Comparison of ENCODE assay signal across 3 cellular contexts in genomic region chr7:52811537-52811936, GRCh38.
TF ChIP-seq lines count a peak whose summit lies in the region.

No MANE protein-coding gene starts in this region.

TF ChIP-seq in HepG2, 621 proteins besides CTCF, POLR2A, EP300 and RAD21:
- TF ChIP-seq MAFK (conservative IDR thresholded peaks at IDR 0.05 in 1 of 2, IDR thresholded peaks at IDR 0.05 in 1 of 2; ENCODE audit: low read length in 2 of 2) (peak; percentile 25 to 68; a peak in 3 of 4 replicates), GABPB1 (CRISPR knock-in tag; IDR thresholded peaks at IDR 0.05) (no peak)

TF ChIP-seq in A549, 52 proteins besides CTCF, POLR2A, EP300 and RAD21:
- TF ChIP-seq FOXS1 (CRISPR knock-in tag; IDR thresholded peaks at IDR 0.05) (no peak), MAFK (IDR thresholded peaks at IDR 0.05; ENCODE audit: partially characterized antibody) (peak; percentile 52)

TF ChIP-seq in IMR-90, 13 proteins besides CTCF, POLR2A, EP300 and RAD21:
- TF ChIP-seq CHD1 (IDR thresholded peaks at IDR 0.05; ENCODE audit: low read depth, low read length): no peak
- no peak for TF ChIP-seq CEBPB (IDR thresholded peaks at IDR 0.05; ENCODE audit: low read depth, low read length)
- no peak for TF ChIP-seq ELK1 (IDR thresholded peaks at IDR 0.05; ENCODE audit: borderline replicate concordance, low read depth, low read length)
- TF ChIP-seq MAFK (IDR thresholded peaks at IDR 0.05; ENCODE audit: low read depth, low read length): peak; percentile 31; the same call in 1 of the 2 replicates
- no peak for TF ChIP-seq RCOR1 (IDR thresholded peaks at IDR 0.05; ENCODE audit: insufficient replicate concordance, low read length)
- no peak for TF ChIP-seq MXI1 (IDR thresholded peaks at IDR 0.05; ENCODE audit: borderline replicate concordance, low read depth, low read length)
